28 cellular contexts compared by ENCODE assay signal in genomic region chr19:41505105-41505504, GRCh38.
"Had no signal": no experiment of that assay in that cellular context is flagged by ENCODE, and none has a peak within 500 bp of the region (broad histone marks: within the 10 kb centered on the region; RNA-seq: fewer than 3 reads in every experiment).

No MANE protein-coding gene starts in this region.

- H3K36me3 Mint-ChIP-seq: stimulated activated effector memory CD8-positive, alpha-beta T cell treated with anti-CD3 and anti-CD28 coated beads, Interleukin-12 subunit alpha, Interleukin-12 subunit beta, amount 100 ng/mL, for 72 hours; stimulated activated memory B cell treated with anti-CD40 and anti-IgM and Interleukin-4, amounts not matched to agents 10 μg/mL and 1 μg/mL and 100 μg/mL, for 72 hours; stimulated activated naive B cell treated with anti-CD40 and anti-IgM and Interleukin-4, amounts not matched to agents 10 μg/mL and 1 μg/mL and 100 μg/mL, for 72 hours; type B pancreatic cell had no signal

- H3K27ac ChIP-seq: stomach, suprapubic skin, testis, thoracic aorta, thyroid gland, tibial artery, tibial nerve, transverse colon, upper lobe of left lung, upper lobe of right lung, uterus, vagina had no signal

- H3K27me3 ChIP-seq: testis, thyroid gland, upper lobe of left lung, upper lobe of right lung, uterus, vagina had no signal

- H3K9me3 Mint-ChIP-seq: stimulated activated effector memory CD8-positive, alpha-beta T cell treated with anti-CD3 and anti-CD28 coated beads, Interleukin-12 subunit alpha, Interleukin-12 subunit beta, amount 100 ng/mL, for 72 hours; stimulated activated naive CD8-positive, alpha-beta T cell treated with anti-CD3 and anti-CD28 coated beads, Interleukin-15, amount 100 ng/mL, for 72 hours; stimulated activated naive CD8-positive, alpha-beta T cell treated with anti-CD3 and anti-CD28 coated beads, Interleukin-15, Interleukin-2, amounts not matched to agents 100 ng/mL and 50 ng/mL, for 24 hours had no signal

- ATAC-seq: stimulated activated effector memory CD8-positive, alpha-beta T cell treated with anti-CD3 and anti-CD28 coated beads, Interleukin-12 subunit alpha, Interleukin-12 subunit beta, amount 100 ng/mL, for 72 hours; stimulated activated memory B cell treated with anti-CD40 and anti-IgM and Interleukin-4, amounts not matched to agents 10 μg/mL and 1 μg/mL and 100 μg/mL, for 72 hours; stimulated activated naive B cell treated with anti-CD40 and anti-IgM and Interleukin-4, amounts not matched to agents 10 μg/mL and 1 μg/mL and 100 μg/mL, for 72 hours; stimulated activated naive CD8-positive, alpha-beta T cell treated with anti-CD3 and anti-CD28 coated beads, Interleukin-15, amount 100 ng/mL, for 72 hours; stimulated activated naive CD8-positive, alpha-beta T cell treated with anti-CD3 and anti-CD28 coated beads, Interleukin-15, Interleukin-2, amounts not matched to agents 100 U/mL and 50 U/mL, for 24 hours; upper lobe of right lung had no signal

- H3K4me3 ChIP-seq: stomach, suprapubic skin, testis, thoracic aorta, thyroid gland, tibial artery, tibial nerve, transverse colon, upper lobe of left lung, upper lobe of right lung, uterus, vagina had no signal

- H3K9me3 ChIP-seq: stomach, suprapubic skin, testis, thoracic aorta, thyroid gland, tibial artery, transverse colon, upper lobe of left lung, upper lobe of right lung, uterus, vagina had no signal

- H3K27ac Mint-ChIP-seq: stimulated activated effector memory CD8-positive, alpha-beta T cell treated with anti-CD3 and anti-CD28 coated beads, Interleukin-12 subunit alpha, Interleukin-12 subunit beta, amount 100 ng/mL, for 72 hours; stimulated activated memory B cell treated with anti-CD40 and anti-IgM and Interleukin-4, amounts not matched to agents 10 μg/mL and 1 μg/mL and 100 μg/mL, for 72 hours; stimulated activated naive B cell treated with anti-CD40 and anti-IgM and Interleukin-4, amounts not matched to agents 10 μg/mL and 1 μg/mL and 100 μg/mL, for 72 hours; stimulated activated naive CD8-positive, alpha-beta T cell treated with anti-CD3 and anti-CD28 coated beads, Interleukin-15, amount 100 ng/mL, for 72 hours; stimulated activated naive CD8-positive, alpha-beta T cell treated with anti-CD3 and anti-CD28 coated beads, Interleukin-15, Interleukin-2, amounts not matched to agents 100 ng/mL and 50 ng/mL, for 24 hours; type B pancreatic cell had no signal

- H3K4me1 ChIP-seq: stomach, testis, thyroid gland, tibial artery, tibial nerve, transverse colon, vagina had no signal

- DNase-seq: stimulated activated CD4-positive, alpha-beta T cell treated with anti-CD3 and anti-CD28 coated beads, Interleukin-2, amount 100 ng/mL, for 48 hours; stimulated activated CD4-positive, alpha-beta T cell treated with anti-CD3 and anti-CD28 coated beads, Interleukin-4, amount 100 ng/mL, for 1 hour; stimulated activated CD4-positive, alpha-beta T cell treated with anti-CD3 and anti-CD28 coated beads, Interleukin-4, amount 100 ng/mL, for 24 hours; stimulated activated CD4-positive, alpha-beta T cell treated with anti-CD3 and anti-CD28 coated beads, Interleukin-4, amount 100 ng/mL, for 4 hours; stimulated activated CD8-positive, alpha-beta memory T cell treated with anti-CD3 and anti-CD28 coated beads, Interleukin-4, amount 100 ng/mL, for 48 hours; stimulated activated naive B cell treated with anti-CD40 and anti-IgM and Interleukin-4, amounts not matched to agents 10 μg/mL and 1 μg/mL and 100 μg/mL, for 72 hours; stimulated activated naive CD4-positive, alpha-beta T cell; stimulated activated naive CD4-positive, alpha-beta T cell treated with Interleukin-2 at 50 U/mL for 16 hours; stimulated activated naive CD8-positive, alpha-beta T cell treated with anti-CD3 and anti-CD28 coated beads, Interleukin-15, amount 100 ng/mL, for 72 hours; stimulated activated naive CD8-positive, alpha-beta T cell treated with anti-CD3 and anti-CD28 coated beads, Interleukin-15, Interleukin-2, amounts not matched to agents 100 U/mL and 50 U/mL, for 24 hours; stomach; substantia nigra; testis; thyroid gland; tibial artery; transverse colon; trophoblast cell; upper lobe of left lung; upper lobe of right lung; uterus had no signal

- H3K4me3 Mint-ChIP-seq: stimulated activated effector memory CD8-positive, alpha-beta T cell treated with anti-CD3 and anti-CD28 coated beads, Interleukin-12 subunit alpha, Interleukin-12 subunit beta, amount 100 ng/mL, for 72 hours; stimulated activated memory B cell treated with anti-CD40 and anti-IgM and Interleukin-4, amounts not matched to agents 10 μg/mL and 1 μg/mL and 100 μg/mL, for 72 hours; stimulated activated naive B cell treated with anti-CD40 and anti-IgM and Interleukin-4, amounts not matched to agents 10 μg/mL and 1 μg/mL and 100 μg/mL, for 72 hours; stimulated activated naive CD8-positive, alpha-beta T cell treated with anti-CD3 and anti-CD28 coated beads, Interleukin-15, amount 100 ng/mL, for 72 hours; stimulated activated naive CD8-positive, alpha-beta T cell treated with anti-CD3 and anti-CD28 coated beads, Interleukin-15, Interleukin-2, amounts not matched to agents 100 ng/mL and 50 ng/mL, for 24 hours; type B pancreatic cell had no signal

- H3K36me3 ChIP-seq: stomach, suprapubic skin, thoracic aorta, thyroid gland, tibial artery, tibial nerve, transverse colon, upper lobe of left lung, upper lobe of right lung, uterus, vagina had no signal
